ENCODE assay signal across 10 cellular contexts in the genomic region with DNA sequence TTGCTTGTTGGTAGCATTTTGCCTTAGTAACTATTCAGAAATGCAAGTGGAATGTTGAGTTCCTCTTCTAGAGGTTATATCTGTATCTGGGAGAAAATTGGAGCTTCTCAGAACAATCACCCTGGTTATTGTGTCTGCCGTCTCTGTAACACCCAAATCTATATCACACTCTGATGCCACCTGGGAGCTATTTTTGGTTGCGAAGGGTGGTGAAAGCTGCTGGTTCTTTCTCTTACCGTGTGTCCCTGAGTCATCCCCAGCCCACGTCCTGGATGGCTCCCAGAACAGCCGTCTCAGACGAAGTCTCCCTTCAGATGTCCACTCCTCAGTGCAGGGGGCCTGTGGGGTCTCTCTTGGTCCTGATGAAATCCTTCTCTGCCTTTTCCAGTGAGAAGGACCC.
DNase-seq lines count a peak whose midpoint lies in the region; ATAC-seq and TF ChIP-seq lines count a peak whose summit lies in the region.
"Had no signal": no experiment of that assay in that cellular context is flagged by ENCODE, and none has a peak within 500 bp of the region (broad histone marks: within the 10 kb centered on the region; RNA-seq: fewer than 3 reads in every experiment).

No MANE protein-coding gene starts in this region.

- TF ChIP-seq CTCF in fibroblast of villous mesenchyme (IDR thresholded peaks at IDR 0.05; ENCODE audit: insufficient read depth, low read depth, low read length) (no peak), omental fat pad (IDR thresholded peaks at IDR 0.05) (no peak), type B pancreatic cell (conservative IDR thresholded peaks at IDR 0.05) (no peak)

- ATAC-seq in omental fat pad (ENCODE audit: low FRiP score) (no peak), HG02852 (IDR thresholded peaks at IDR 0.05; ENCODE audit: unreplicated experiment) (no peak)
- ATAC-seq: naive thymus-derived CD8-positive, alpha-beta T cell had no signal

- DNase-seq in Daoy (ENCODE audit: low read depth) (peak; percentile 71), SHP77 treated with DMSO at 0.1 percent for 48 hours (lab: John Stamatoyannopoulos, UW) (peak; percentile 16), fibroblast of villous mesenchyme (ENCODE audit: low read depth) (peak; percentile 35), omental fat pad (ENCODE audit: low spot score) (peak; percentile 38), NCI-H226 (no peak), type B pancreatic cell (ENCODE audit: extremely low spot score, unreplicated experiment) (no peak)
- DNase-seq in activated naive CD4-positive, alpha-beta T cell (lab: John Stamatoyannopoulos, UW) = no peak
- DNase-seq: naive thymus-derived CD8-positive, alpha-beta T cell; NCI-H1092 treated with DMSO at 0.1 percent for 48 hours had no signal

- H3K27me3 Mint-ChIP-seq in type B pancreatic cell = no peaks in the 10 kb centered on the region

- H3K4me3 Mint-ChIP-seq in type B pancreatic cell = no peak overlapping the region
- H3K4me3 Mint-ChIP-seq: naive thymus-derived CD8-positive, alpha-beta T cell had no signal

- peaks cover 4% of the 10 kb centered on the region for H3K36me3 Mint-ChIP-seq in type B pancreatic cell

- peaks cover 41% of the 10 kb centered on the region for H3K4me1 Mint-ChIP-seq in type B pancreatic cell (ENCODE audit: unreplicated experiment)

- H3K9me3 Mint-ChIP-seq in type B pancreatic cell = no peaks in the 10 kb centered on the region
- H3K9me3 Mint-ChIP-seq: naive thymus-derived CD8-positive, alpha-beta T cell had no signal

- no peak overlapping the region for H3K4me3 ChIP-seq in fibroblast of villous mesenchyme (ENCODE audit: low read depth, low read length)

- H3K27ac Mint-ChIP-seq in type B pancreatic cell = no peak overlapping the region

Comparison
In these comparisons a context has a peak if more than half of its experiments do, and no peak if none do; other contexts are left out.
1. DNase-seq: peak in Daoy (single experiment), SHP77 treated with DMSO at 0.1 percent for 48 hours (single experiment), fibroblast of villous mesenchyme (single experiment) and omental fat pad (single experiment); none in NCI-H226 (single experiment), activated naive CD4-positive, alpha-beta T cell (0 of 4) and type B pancreatic cell (single experiment).